Comparison of ENCODE assay signal across 1 cellular context in the genomic region with DNA sequence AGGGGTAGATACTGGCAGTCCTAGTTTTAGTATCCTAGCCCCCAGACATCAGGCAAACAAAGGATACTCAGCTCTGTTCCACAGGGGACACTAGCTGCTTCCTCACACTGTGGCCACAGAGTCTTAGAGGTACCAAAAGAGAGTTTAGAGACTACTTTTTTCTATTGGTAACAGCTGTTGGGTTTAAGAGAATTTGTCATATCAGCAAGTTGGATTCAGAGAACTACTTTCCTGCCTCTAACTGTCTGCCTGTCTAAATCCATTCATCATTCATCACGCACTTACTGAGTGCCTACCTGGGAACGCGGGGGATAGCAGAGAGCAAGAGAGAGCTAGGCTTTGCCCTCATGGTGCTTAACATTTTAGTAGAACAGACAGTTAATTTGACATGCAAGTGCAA.
TF ChIP-seq lines count a peak whose summit lies in the region.

No MANE protein-coding gene starts in this region.

TF ChIP-seq in K562, 482 proteins besides CTCF, POLR2A, EP300 and RAD21:
- peak; percentile 69 for TF ChIP-seq C11orf30 (IDR thresholded peaks at IDR 0.05; ENCODE audit: low read depth)
- TF ChIP-seq, protein P1, sequence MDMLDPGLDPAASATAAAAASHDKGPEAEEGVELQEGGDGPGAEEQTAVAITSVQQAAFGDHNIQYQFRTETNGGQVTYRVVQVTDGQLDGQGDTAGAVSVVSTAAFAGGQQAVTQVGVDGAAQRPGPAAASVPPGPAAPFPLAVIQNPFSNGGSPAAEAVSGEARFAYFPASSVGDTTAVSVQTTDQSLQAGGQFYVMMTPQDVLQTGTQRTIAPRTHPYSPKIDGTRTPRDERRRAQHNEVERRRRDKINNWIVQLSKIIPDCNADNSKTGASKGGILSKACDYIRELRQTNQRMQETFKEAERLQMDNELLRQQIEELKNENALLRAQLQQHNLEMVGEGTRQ (CRISPR knock-in tag; IDR thresholded peaks at IDR 0.05): no peak
- peak; percentile 50 for TF ChIP-seq MAFF (IDR thresholded peaks at IDR 0.05; ENCODE audit: low read length)
- TF ChIP-seq, protein P2, sequence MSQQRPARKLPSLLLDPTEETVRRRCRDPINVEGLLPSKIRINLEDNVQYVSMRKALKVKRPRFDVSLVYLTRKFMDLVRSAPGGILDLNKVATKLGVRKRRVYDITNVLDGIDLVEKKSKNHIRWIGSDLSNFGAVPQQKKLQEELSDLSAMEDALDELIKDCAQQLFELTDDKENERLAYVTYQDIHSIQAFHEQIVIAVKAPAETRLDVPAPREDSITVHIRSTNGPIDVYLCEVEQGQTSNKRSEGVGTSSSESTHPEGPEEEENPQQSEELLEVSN (IDR thresholded peaks at IDR 0.05; ENCODE audit: borderline replicate concordance in 1 of 2, extremely low read depth in 1 of 2, insufficient read depth in 1 of 2, insufficient read length in 1 of 2, low read depth in 1 of 2, low read length in 1 of 2, poor library complexity in 1 of 2, severe bottlenecking in 1 of 2): no peak
- no peak for TF ChIP-seq BRF1 (IDR thresholded peaks at IDR 0.05; ENCODE audit: borderline replicate concordance, extremely low read depth, insufficient read length)
- TF ChIP-seq HIVEP1 (CRISPR knock-in tag; IDR thresholded peaks at IDR 0.05): no peak
- no peak for TF ChIP-seq TRIM28 (IDR thresholded peaks at IDR 0.05)
- TF ChIP-seq BMI1 (IDR thresholded peaks at IDR 0.05; ENCODE audit: low read length): no peak
- no peak for TF ChIP-seq MCM2 (IDR thresholded peaks at IDR 0.05; ENCODE audit: low read depth)
- TF ChIP-seq ZC3H11A (IDR thresholded peaks at IDR 0.05; ENCODE audit: low read depth, low read length): no peak
- TF ChIP-seq RBM25 (IDR thresholded peaks at IDR 0.05; ENCODE audit: low read depth, low read length, severe bottlenecking): no peak
- TF ChIP-seq ZNF316 (IDR thresholded peaks at IDR 0.05): peak; percentile 86
- peak; percentile 59 for TF ChIP-seq MAFG (tag; conservative IDR thresholded peaks at IDR 0.05)
- no peak for TF ChIP-seq JUND (IDR thresholded peaks at IDR 0.05; ENCODE audit: borderline replicate concordance, low read depth, low read length)
- TF ChIP-seq JUND (tag; IDR thresholded peaks at IDR 0.05; ENCODE audit: borderline replicate concordance, low read depth, low read length): no peak
- peak; percentile 44; the same call in 1 of the 2 replicates for TF ChIP-seq MAFK (IDR thresholded peaks at IDR 0.05; ENCODE audit: low read length)
- no peak for TF ChIP-seq PHB2 (IDR thresholded peaks at IDR 0.05; ENCODE audit: low read depth)
- TF ChIP-seq, protein P3, sequence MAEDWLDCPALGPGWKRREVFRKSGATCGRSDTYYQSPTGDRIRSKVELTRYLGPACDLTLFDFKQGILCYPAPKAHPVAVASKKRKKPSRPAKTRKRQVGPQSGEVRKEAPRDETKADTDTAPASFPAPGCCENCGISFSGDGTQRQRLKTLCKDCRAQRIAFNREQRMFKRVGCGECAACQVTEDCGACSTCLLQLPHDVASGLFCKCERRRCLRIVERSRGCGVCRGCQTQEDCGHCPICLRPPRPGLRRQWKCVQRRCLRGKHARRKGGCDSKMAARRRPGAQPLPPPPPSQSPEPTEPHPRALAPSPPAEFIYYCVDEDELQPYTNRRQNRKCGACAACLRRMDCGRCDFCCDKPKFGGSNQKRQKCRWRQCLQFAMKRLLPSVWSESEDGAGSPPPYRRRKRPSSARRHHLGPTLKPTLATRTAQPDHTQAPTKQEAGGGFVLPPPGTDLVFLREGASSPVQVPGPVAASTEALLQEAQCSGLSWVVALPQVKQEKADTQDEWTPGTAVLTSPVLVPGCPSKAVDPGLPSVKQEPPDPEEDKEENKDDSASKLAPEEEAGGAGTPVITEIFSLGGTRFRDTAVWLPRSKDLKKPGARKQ (CRISPR knock-in tag; IDR thresholded peaks at IDR 0.05): no peak
- TF ChIP-seq PCBP1 (IDR thresholded peaks at IDR 0.05; ENCODE audit: low read depth, low read length, poor library complexity, severe bottlenecking): no peak
- no peak for TF ChIP-seq ZNF212 (CRISPR knock-in tag; IDR thresholded peaks at IDR 0.05)
- no peak for TF ChIP-seq NFIX (CRISPR knock-in tag; IDR thresholded peaks at IDR 0.05; ENCODE audit: low read depth)
- TF ChIP-seq HDGF (IDR thresholded peaks at IDR 0.05): no peak
- TF ChIP-seq PML (IDR thresholded peaks at IDR 0.05; ENCODE audit: low read length): no peak
- no peak for TF ChIP-seq SAFB2 (IDR thresholded peaks at IDR 0.05; ENCODE audit: borderline replicate concordance, low read depth, low read length, severe bottlenecking)
- no peak for TF ChIP-seq ZNF780A (CRISPR knock-in tag; IDR thresholded peaks at IDR 0.05)
- TF ChIP-seq, protein P4, sequence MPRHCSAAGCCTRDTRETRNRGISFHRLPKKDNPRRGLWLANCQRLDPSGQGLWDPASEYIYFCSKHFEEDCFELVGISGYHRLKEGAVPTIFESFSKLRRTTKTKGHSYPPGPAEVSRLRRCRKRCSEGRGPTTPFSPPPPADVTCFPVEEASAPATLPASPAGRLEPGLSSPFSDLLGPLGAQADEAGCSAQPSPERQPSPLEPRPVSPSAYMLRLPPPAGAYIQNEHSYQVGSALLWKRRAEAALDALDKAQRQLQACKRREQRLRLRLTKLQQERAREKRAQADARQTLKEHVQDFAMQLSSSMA (CRISPR knock-in tag; IDR thresholded peaks at IDR 0.05): no peak
- TF ChIP-seq, protein P5, sequence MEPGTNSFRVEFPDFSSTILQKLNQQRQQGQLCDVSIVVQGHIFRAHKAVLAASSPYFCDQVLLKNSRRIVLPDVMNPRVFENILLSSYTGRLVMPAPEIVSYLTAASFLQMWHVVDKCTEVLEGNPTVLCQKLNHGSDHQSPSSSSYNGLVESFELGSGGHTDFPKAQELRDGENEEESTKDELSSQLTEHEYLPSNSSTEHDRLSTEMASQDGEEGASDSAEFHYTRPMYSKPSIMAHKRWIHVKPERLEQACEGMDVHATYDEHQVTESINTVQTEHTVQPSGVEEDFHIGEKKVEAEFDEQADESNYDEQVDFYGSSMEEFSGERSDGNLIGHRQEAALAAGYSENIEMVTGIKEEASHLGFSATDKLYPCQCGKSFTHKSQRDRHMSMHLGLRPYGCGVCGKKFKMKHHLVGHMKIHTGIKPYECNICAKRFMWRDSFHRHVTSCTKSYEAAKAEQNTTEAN (CRISPR knock-in tag; IDR thresholded peaks at IDR 0.05): no peak
